14 cellular contexts compared by ENCODE assay signal in the genomic region with DNA sequence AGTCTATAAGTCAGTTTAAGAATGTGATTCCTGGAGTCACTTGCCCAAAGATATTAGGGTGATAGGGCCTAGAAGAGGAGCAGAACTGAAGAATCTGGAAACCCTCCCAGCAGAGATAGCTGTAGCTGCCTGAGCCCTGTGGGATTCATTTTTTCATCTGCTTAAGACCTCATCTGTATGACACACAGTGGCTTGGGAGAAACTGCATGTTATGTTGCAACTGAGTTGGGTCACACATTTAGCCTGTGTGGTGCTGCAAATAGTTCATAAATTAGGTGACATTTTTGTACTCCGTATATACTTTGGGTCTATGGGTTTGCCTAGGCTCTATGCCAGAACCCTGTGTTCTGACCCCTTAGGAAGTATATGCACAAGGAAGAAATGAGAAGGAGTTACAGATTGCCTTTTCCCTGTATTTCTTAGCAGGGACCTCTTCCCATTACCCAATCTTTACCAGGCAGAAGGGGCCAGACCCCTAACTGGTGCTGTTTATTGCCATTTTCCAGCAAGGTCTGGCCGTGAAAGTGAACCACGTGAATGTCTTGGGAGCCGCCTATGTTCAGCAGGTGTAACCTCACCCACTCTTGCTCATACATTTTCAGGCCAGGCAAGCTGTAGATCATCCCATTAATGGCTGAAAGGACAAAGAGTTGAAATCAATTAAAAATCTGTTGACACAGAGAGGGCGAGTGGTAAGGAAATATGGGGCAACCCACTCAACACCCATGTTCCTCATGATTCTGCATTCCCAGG. TPM values are rescaled to one million over a fixed set of nuclear protein-coding genes. Genes with fewer than 3 reads are reported as not detected.
DNase-seq lines count a peak whose midpoint lies in the region; ATAC-seq and TF ChIP-seq lines count a peak whose summit lies in the region.
"Had no signal": no experiment of that assay in that cellular context is flagged by ENCODE, and none has a peak within 500 bp of the region (broad histone marks: within the 10 kb centered on the region; RNA-seq: fewer than 3 reads in every experiment).

No MANE protein-coding gene starts in this region.

- WGBS in GM23248 (ENCODE audit: low coverage in 1 of 2, low lambda C conversion rate in 2 of 2, missing lambda C conversion rate in 2 of 2), 2 experiments: 87 to 89% methylated on average over 5 of the region's 5 CpGs
- WGBS in esophagus, 2 donors: 59 to 76% methylated on average over 5 of the region's 5 CpGs

- no peak for TF ChIP-seq CTCF in progenitor cell of endocrine pancreas (IDR thresholded peaks at IDR 0.05; ENCODE audit: unreplicated experiment)

- H3K36me3 ChIP-seq in GM23248 (ENCODE audit: low read depth) (no peaks in the 10 kb centered on the region), esophagus (ENCODE audit: control insufficient read depth in 2 of 2, insufficient read depth in 2 of 2, low read length in 1 of 2) (no peaks in the 10 kb centered on the region)

- H3F3A ChIP-seq in GM23248 (ENCODE audit: insufficient read depth): no peaks in the 10 kb centered on the region

- no peak overlapping the region for H2AFZ ChIP-seq in GM23248

- no peaks in the 10 kb centered on the region for H3K27me3 ChIP-seq in GM23248 (replicated peaks; ENCODE audit: insufficient read depth)
- no peaks in the 10 kb centered on the region for H3K27me3 ChIP-seq in esophagus (ENCODE audit: control insufficient read depth in 1 of 2, insufficient read depth in 2 of 2, low read length in 2 of 2)
- H3K27me3 ChIP-seq: testis had no signal

- peak overlapping the region; percentile 97 for H3K27ac Mint-ChIP-seq in progenitor cell of endocrine pancreas

- H3K4me3 ChIP-seq in GM23248 (no peak overlapping the region), esophagus (ENCODE audit: low read depth in 1 of 2, low read length in 2 of 2) (no peak overlapping the region)
- H3K4me3 ChIP-seq: testis had no signal

- H3K9me3 Mint-ChIP-seq in progenitor cell of endocrine pancreas (ENCODE audit: low read depth): no peaks in the 10 kb centered on the region
- H3K9me3 Mint-ChIP-seq: activated naive CD4-positive, alpha-beta T cell treated with anti-CD3 and anti-CD28 coated beads, Interleukin-2, amount 50 U/mL, for 72 hours; neural crest cell had no signal

- no peaks in the 10 kb centered on the region for H4K20me1 ChIP-seq in GM23248 (ENCODE audit: insufficient read depth)

- no peak overlapping the region for H3K9ac ChIP-seq in GM23248

- DNase-seq in GM23248 (peak; percentile 78), NCI-H510A treated with DMSO at 0.1 percent for 48 hours (lab: John Stamatoyannopoulos, UW) (peak; percentile 18), progenitor cell of endocrine pancreas (ENCODE audit: low spot score, unreplicated experiment) (no peak), DMS53 (lab: John Stamatoyannopoulos, UW) (no peak), medulla oblongata (ENCODE audit: extremely low spot score) (no peak)
- DNase-seq in activated CD4-positive, CD25-positive, alpha-beta regulatory T cell treated with anti-CD3 and anti-CD28 coated beads, Interleukin-2, amount 50 U/mL, for 72 hours: no peak
- DNase-seq: DMS 273 treated with DMSO at 0.1 percent for 48 hours; NCI-H2227 treated with DMSO at 0.1 percent for 48 hours; stimulated activated CD4-positive, alpha-beta T cell treated with anti-CD3 and anti-CD28 coated beads, Interleukin-4, amount 100 ng/mL, for 24 hours; testis had no signal

- H3K4me3 Mint-ChIP-seq in progenitor cell of endocrine pancreas (ENCODE audit: low read depth): no peak overlapping the region
- H3K4me3 Mint-ChIP-seq: neural crest cell had no signal

- H3K79me2 ChIP-seq in GM23248 (ENCODE audit: insufficient read depth): no peaks in the 10 kb centered on the region

- H3K27ac ChIP-seq in GM23248: no peak overlapping the region
- peak overlapping the region; percentile 6 to 54 for H3K27ac ChIP-seq in esophagus (ENCODE audit: low read depth in 2 of 2, low read length in 1 of 2)

- H3K27me3 Mint-ChIP-seq in progenitor cell of endocrine pancreas: no peaks in the 10 kb centered on the region

- no peak for ATAC-seq in HG02938 (IDR thresholded peaks at IDR 0.05; ENCODE audit: unreplicated experiment)
- ATAC-seq: activated naive CD4-positive, alpha-beta T cell treated with anti-CD3 and anti-CD28 coated beads, Interleukin-2, amount 50 U/mL, for 72 hours had no signal

- no peak overlapping the region for H3K4me2 ChIP-seq in GM23248 (ENCODE audit: unreplicated experiment)

- in situ Hi-C loops in GM23248 (cut with MboI): no loop called here

- no peaks in the 10 kb centered on the region for H3K9me2 ChIP-seq in GM23248 (ENCODE audit: insufficient read depth)

- H3K4me1 ChIP-seq in GM23248 (ENCODE audit: insufficient read depth) (no peaks in the 10 kb centered on the region), esophagus (ENCODE audit: control insufficient read depth in 2 of 2, insufficient read depth in 2 of 2, low read length in 1 of 2) (peaks cover 0 to 2% of the 10 kb centered on the region in 2 donors)

- H3K4me1 Mint-ChIP-seq in progenitor cell of endocrine pancreas (ENCODE audit: low read depth): peaks cover 38% of the 10 kb centered on the region
- H3K4me1 Mint-ChIP-seq: neural crest cell had no signal

- H3K9me3 ChIP-seq in GM23248 (ENCODE audit: low read depth) (no peaks in the 10 kb centered on the region), esophagus (ENCODE audit: control insufficient read depth in 2 of 2, insufficient read depth in 1 of 2, low read depth in 1 of 2, low read length in 1 of 2) (no peaks in the 10 kb centered on the region)
- H3K9me3 ChIP-seq: testis had no signal

- no peaks in the 10 kb centered on the region for H3K36me3 Mint-ChIP-seq in progenitor cell of endocrine pancreas (ENCODE audit: insufficient read depth)

RNA-seq across cellular contexts. Expression of a gene that starts 41.9 kb away (rescaled TPM):
- 7.1 and 7.6 TPM in 2 replicates for total RNA-seq in GM23248 (2014; rRNA removed; shearing (Covaris generic))
- 2.1 and 2.6 TPM in 2 replicates for polyA plus RNA-seq in GM23248 (2016; fragmentation: Nextera tagmentation; extraction: Ambion mirVana)
- 1 to 10 TPM; 5.7 to 8.8 TPM for polyA plus RNA-seq in esophagus
- total RNA-seq in progenitor cell of endocrine pancreas: 18.1 and 19.5 TPM in 2 replicates

RNA-seq across cellular contexts. Expression of a gene that starts 58.6 kb away (rescaled TPM):
- total RNA-seq in GM23248 (2014; rRNA removed; shearing (Covaris generic)): not detected in 2 replicates
- polyA plus RNA-seq in GM23248 (2016; fragmentation: Nextera tagmentation; extraction: Ambion mirVana) (not detected in 2 replicates), esophagus (under 1 TPM; 0.02 to 0.07 TPM)
- total RNA-seq in progenitor cell of endocrine pancreas: 1.7 and 2.9 TPM in 2 replicates
- total RNA-seq: neural crest cell had no signal

Comparison
In these comparisons a context has a peak if more than half of its experiments do, and no peak if none do; other contexts are left out.
1. DNase-seq: peak in GM23248 (single experiment) and NCI-H510A treated with DMSO at 0.1 percent for 48 hours (single experiment); none in progenitor cell of endocrine pancreas (single experiment), DMS53 (single experiment), medulla oblongata (single experiment) and activated CD4-positive, CD25-positive, alpha-beta regulatory T cell treated with anti-CD3 and anti-CD28 coated beads, Interleukin-2, amount 50 U/mL, for 72 hours (single experiment).